Comparison of ENCODE assay signal across 8 cellular contexts in genomic region chr1:78003882-78004718, GRCh38. TPM values are rescaled to one million over a fixed set of nuclear protein-coding genes. Genes with fewer than 3 reads are reported as not detected.
DNase-seq lines count a peak whose midpoint lies in the region; ATAC-seq and TF ChIP-seq lines count a peak whose summit lies in the region.

No MANE protein-coding gene starts in this region.

- TF ChIP-seq CTCF in AG04450 (IDR thresholded peaks at IDR 0.05; ENCODE audit: low read depth, low read length) (no peak), epithelial cell of esophagus (IDR thresholded peaks at IDR 0.05; ENCODE audit: insufficient read depth, low read depth, low read length, missing control alignments) (no peak), suprapubic skin (IDR thresholded peaks at IDR 0.05) (no peak)

- no peaks in the 10 kb centered on the region for H3K27me3 ChIP-seq in AG04450 (ENCODE audit: control insufficient read depth, insufficient read depth, low read length)
- H3K27me3 ChIP-seq in suprapubic skin: no peaks in the 10 kb centered on the region

- ATAC-seq in GM18867 (IDR thresholded peaks at IDR 0.05; ENCODE audit: unreplicated experiment) (peak; percentile 50), HG03045 (IDR thresholded peaks at IDR 0.05; ENCODE audit: unreplicated experiment) (peak; percentile 59)

- peaks cover 36% of the 10 kb centered on the region for H3K4me1 Mint-ChIP-seq in activated CD4-positive, alpha-beta memory T cell treated with anti-CD3 and anti-CD28 coated beads, Interleukin-2, amount 10 ng/mL, durations not matched to agents 7 days and 5 days

- H3K4me3 ChIP-seq in AG04450 (ENCODE audit: low read depth, low read length) (peak overlapping the region; percentile 74), epithelial cell of esophagus (ENCODE audit: low read length) (peak overlapping the region; percentile 67), suprapubic skin (peak overlapping the region; percentile 62)

- TF ChIP-seq POLR2A in suprapubic skin (IDR thresholded peaks at IDR 0.05): no peak

- H3K27ac ChIP-seq in AG04450 (ENCODE audit: low read depth, low read length): peak overlapping the region; percentile 53
- peak overlapping the region; percentile 91 for H3K27ac ChIP-seq in suprapubic skin

- peaks cover 2% of the 10 kb centered on the region for H3K27me3 Mint-ChIP-seq in activated CD4-positive, alpha-beta memory T cell treated with anti-CD3 and anti-CD28 coated beads, Interleukin-2, amount 10 ng/mL, durations not matched to agents 7 days and 5 days

- CTCF ChIA-PET in AG04450 (lab: Charles Lee): interaction anchor here (0.6 to 3.6 kb wide), 5 partner anchors 23 to 110 kb away, joined by 3 to 40 read pairs (median 3); partner anchors contain the start of gene FUBP1
- CTCF ChIA-PET in activated CD4-positive, alpha-beta memory T cell treated with anti-CD3 and anti-CD28 coated beads, Interleukin-2, amount 10 ng/mL, durations not matched to agents 7 days and 5 days (lab: Charles Lee): interaction anchor here (0.9 to 2.9 kb wide), 9 partner anchors 9 to 321 kb away, joined by 3 to 27 read pairs (median 4); partner anchors contain the start of genes FUBP1, USP33 and ZZZ3

- peak overlapping the region; percentile 88 for H3K4me3 Mint-ChIP-seq in activated CD4-positive, alpha-beta memory T cell treated with anti-CD3 and anti-CD28 coated beads, Interleukin-2, amount 10 ng/mL, durations not matched to agents 7 days and 5 days

- no peaks in the 10 kb centered on the region for H3K9me3 Mint-ChIP-seq in activated CD4-positive, alpha-beta memory T cell treated with anti-CD3 and anti-CD28 coated beads, Interleukin-2, amount 10 ng/mL, durations not matched to agents 7 days and 5 days

- H3K36me3 ChIP-seq in suprapubic skin: no peaks in the 10 kb centered on the region

- peak overlapping the region; percentile 92 for H3K27ac Mint-ChIP-seq in activated CD4-positive, alpha-beta memory T cell treated with anti-CD3 and anti-CD28 coated beads, Interleukin-2, amount 10 ng/mL, durations not matched to agents 7 days and 5 days

- H3K9me3 ChIP-seq in AG04450 (ENCODE audit: control insufficient read depth, insufficient read depth, low read length): no peaks in the 10 kb centered on the region
- no peaks in the 10 kb centered on the region for H3K9me3 ChIP-seq in suprapubic skin

- no peak for TF ChIP-seq EP300 in suprapubic skin (IDR thresholded peaks at IDR 0.05)

- H3K4me1 ChIP-seq in suprapubic skin: peaks cover 22% of the 10 kb centered on the region

- peaks cover 2% of the 10 kb centered on the region for H3K36me3 Mint-ChIP-seq in activated CD4-positive, alpha-beta memory T cell treated with anti-CD3 and anti-CD28 coated beads, Interleukin-2, amount 10 ng/mL, durations not matched to agents 7 days and 5 days (ENCODE audit: low read depth)

- DNase-seq in AG04450 (ENCODE audit: low read depth, low spot score) (peak; percentile 36), NCI-H526 treated with DMSO at 0.1 percent for 48 hours (lab: John Stamatoyannopoulos, UW) (peak; percentile 93), epithelial cell of esophagus (ENCODE audit: low read depth) (peak; percentile 70), mucosa of gallbladder (ENCODE audit: low spot score) (peak; percentile 19), suprapubic skin (ENCODE audit: low spot score in 2 of 2) (no peak)
- peak; percentile 57 for DNase-seq in activated CD4-positive, alpha-beta memory T cell treated with anti-CD3 and anti-CD28 coated beads, Interleukin-2, amount 10 ng/mL, durations not matched to agents 7 days and 5 days

- POLR2A ChIA-PET in AG04450 (lab: Yijun Ruan, JAX): interaction anchor here (0.6 to 4.6 kb wide), 20 partner anchors 7 to 618 kb away, joined by 3 to 105 read pairs (median 4); partner anchors contain the start of genes FUBP1 and NEXN
- POLR2A ChIA-PET in activated CD4-positive, alpha-beta memory T cell treated with anti-CD3 and anti-CD28 coated beads, Interleukin-2, amount 10 ng/mL, durations not matched to agents 7 days and 5 days (lab: Charles Lee): interaction anchor here (0.8 to 15.8 kb wide), 35 partner anchors 9 to 674 kb away, joined by 3 to 671 read pairs (median 5); partner anchors contain the start of genes FUBP1, GIPC2, IFI44 and IFI44L

- 4% methylated on average over 8 of the region's 8 CpGs for WGBS in suprapubic skin

RNA-seq across cellular contexts. Expression of gene DNAJB4, which starts 0.6 kb away (rescaled TPM):
- polyA plus RNA-seq in AG04450 (2011; rRNA removed): 35.1 and 51.6 TPM in 2 replicates
- 33.2 and 53.6 TPM in 2 replicates for polyA minus RNA-seq in AG04450 (2011; rRNA and poly(A)+ RNA removed)
- total RNA-seq in activated CD4-positive, alpha-beta memory T cell treated with anti-CD3 and anti-CD28 coated beads, Interleukin-2, amount 10 ng/mL, durations not matched to agents 7 days and 5 days: 10 to 100 TPM; 12.9 to 16.2 TPM
- total RNA-seq in mucosa of gallbladder: 52.5 TPM
- 10 to 100 TPM; 16.8 to 30.2 (median 24.9) TPM for total RNA-seq in suprapubic skin

RNA-seq across cellular contexts. Expression of gene FUBP1, which starts 25.2 kb away (rescaled TPM):
- 123 and 142 TPM in 2 replicates for polyA plus RNA-seq in AG04450 (2011; rRNA removed)
- polyA minus RNA-seq in AG04450 (2011; rRNA and poly(A)+ RNA removed): 150 and 164 TPM in 2 replicates
- 100 to 1,000 TPM; 182 to 185 TPM for total RNA-seq in activated CD4-positive, alpha-beta memory T cell treated with anti-CD3 and anti-CD28 coated beads, Interleukin-2, amount 10 ng/mL, durations not matched to agents 7 days and 5 days
- total RNA-seq in mucosa of gallbladder (107 TPM), suprapubic skin (100 to 1,000 TPM in 1 of 4 donors, 10 to 100 TPM in 3; 57.9 to 178 (median 68.5) TPM)

RNA-seq across cellular contexts. Expression of gene GIPC2, which starts 41.7 kb away (rescaled TPM):
- 0.07 and 0.09 TPM in 2 replicates for polyA plus RNA-seq in AG04450 (2011; rRNA removed)
- 0.48 TPM in 1 of 2 replicates, not detected in the other for polyA minus RNA-seq in AG04450 (2011; rRNA and poly(A)+ RNA removed)
- total RNA-seq in activated CD4-positive, alpha-beta memory T cell treated with anti-CD3 and anti-CD28 coated beads, Interleukin-2, amount 10 ng/mL, durations not matched to agents 7 days and 5 days: under 1 TPM; 0.10 to 0.15 TPM
- total RNA-seq in mucosa of gallbladder: 19.6 TPM
- 1 to 10 TPM; 4.2 to 5.9 (median 4.5) TPM for total RNA-seq in suprapubic skin

Comparison
In these comparisons a context has a peak if more than half of its experiments do, and no peak if none do; other contexts are left out.
1. DNase-seq: peak in AG04450 (single experiment), NCI-H526 treated with DMSO at 0.1 percent for 48 hours (single experiment), activated CD4-positive, alpha-beta memory T cell treated with anti-CD3 and anti-CD28 coated beads, Interleukin-2, amount 10 ng/mL, durations not matched to agents 7 days and 5 days (single experiment), epithelial cell of esophagus (single experiment) and mucosa of gallbladder (single experiment); none in suprapubic skin (0 of 2).
2. RNA of gene GIPC2, which starts 41.7 kb away (total RNA-seq): 19.6 TPM in mucosa of gallbladder (single experiment) and 4.2 to 5.9 TPM in suprapubic skin; 0.10 to 0.15 TPM in activated CD4-positive, alpha-beta memory T cell treated with anti-CD3 and anti-CD28 coated beads, Interleukin-2, amount 10 ng/mL, durations not matched to agents 7 days and 5 days; every median in the first group is over 4 times any median in the second.
3. Peak in every context shown above with its lines, with median percentiles within 50 percentile points of each other: H3K4me3 ChIP-seq.